In genomic region chr4:121653986-121654385, GRCh38 we compare ENCODE assay signal across 29 cellular contexts.
"Had no signal": no experiment of that assay in that cellular context is flagged by ENCODE, and none has a peak within 500 bp of the region (broad histone marks: within the 10 kb centered on the region; RNA-seq: fewer than 3 reads in every experiment).

No MANE protein-coding gene starts in this region.

- H3K27ac ChIP-seq: PC-9, RWPE1, SJCRH30, SK-N-MC had no signal

- H3K4me2 ChIP-seq: PC-9 had no signal

- H3K9me3 ChIP-seq: SJCRH30 had no signal

- H2AFZ ChIP-seq: PC-9 had no signal

- DNase-seq: MM.1S, MV-4-11, NCI-H1092, NCI-H1105, NCI-H1436 treated with DMSO at 0.1 percent for 48 hours, NCI-H1694 treated with DMSO at 0.1 percent for 48 hours, NCI-H187 treated with DMSO at 0.1 percent for 48 hours, NCI-H2029, NCI-H2081, NCI-H2107, NCI-H2171 treated with DMSO at 0.1 percent for 48 hours, NCI-H2227 treated with DMSO at 0.1 percent for 48 hours, NCI-H345, NCI-H446, NCI-H510A treated with DMSO at 0.1 percent for 48 hours, NCI-H524 treated with DMSO at 0.1 percent for 48 hours, NCI-H526 treated with DMSO at 0.1 percent for 48 hours, NCI-H774, PC-9, SHP77, SIG-M5, SJCRH30, T-cell had no signal

- H3K4me1 Mint-ChIP-seq: T-cell had no signal

- H3K27ac Mint-ChIP-seq: T-cell had no signal

- H3K4me3 Mint-ChIP-seq: T-cell had no signal

- H3K4me3 ChIP-seq: PC-9, SJCRH30, SK-N-MC had no signal

- H3K36me3 Mint-ChIP-seq: T-cell had no signal

- FAIRE-seq: RCC 7860 had no signal

- H3K4me1 ChIP-seq: SJCRH30 had no signal

- H3K27me3 ChIP-seq: SJCRH30 had no signal

- H3K9me3 Mint-ChIP-seq: T-cell had no signal

- H3K36me3 ChIP-seq: SJCRH30 had no signal

- ATAC-seq: Panc1, Right ventricle myocardium inferior, SK-N-SH treated with all-trans-retinoic acid at 6 μM for 48 hours, T-cell had no signal
